14 cellular contexts compared by ENCODE assay signal in the genomic region with DNA sequence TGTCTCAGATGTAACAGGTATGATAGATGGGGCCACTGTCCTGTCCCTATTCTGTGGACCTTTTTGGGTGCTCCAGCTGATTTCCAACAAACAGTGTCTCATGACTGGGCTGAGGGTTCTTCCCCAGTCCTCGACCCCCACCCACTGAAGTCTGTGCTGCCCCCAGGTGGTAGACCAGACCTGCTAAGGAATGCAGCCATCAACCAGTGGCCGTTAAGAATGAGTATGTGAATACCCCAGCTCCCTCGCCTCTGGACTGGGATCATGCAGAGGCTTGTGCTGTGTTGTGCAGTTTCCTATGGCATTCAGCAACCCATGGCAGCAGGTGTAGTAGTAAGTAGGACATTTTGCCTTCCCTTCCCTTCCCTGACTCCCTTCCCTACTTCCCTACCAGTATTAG.
DNase-seq lines count a peak whose midpoint lies in the region; ATAC-seq and TF ChIP-seq lines count a peak whose summit lies in the region.
"Had no signal": no experiment of that assay in that cellular context is flagged by ENCODE, and none has a peak within 500 bp of the region (broad histone marks: within the 10 kb centered on the region; RNA-seq: fewer than 3 reads in every experiment).

No MANE protein-coding gene starts in this region.

- H3K23ac ChIP-seq in mesendoderm (ENCODE audit: low read length) = no peak overlapping the region

- no peak overlapping the region for H3K18ac ChIP-seq in mesendoderm (ENCODE audit: low read length)

- no peaks in the 10 kb centered on the region for H3K9me3 ChIP-seq in HEK293 (ENCODE audit: control insufficient read depth, insufficient read depth, low read depth, low read length)
- H3K9me3 ChIP-seq: SJSA1, vagina had no signal

- no peak for ATAC-seq in HG03565 (IDR thresholded peaks at IDR 0.05; ENCODE audit: unreplicated experiment)
- ATAC-seq: effector memory CD8-positive, alpha-beta T cell; left lobe of liver had no signal

- H3K27ac ChIP-seq in HEK293 (ENCODE audit: extremely low read depth, low read depth, low read length) (no peak overlapping the region), mesendoderm (ENCODE audit: low read depth, low read length) (no peak overlapping the region)
- H3K27ac ChIP-seq: SJSA1, vagina had no signal

- no peak for TF ChIP-seq CTCF in HEK293 (tag by site-specific recombination; IDR thresholded peaks at IDR 0.05)

- no peak overlapping the region for H2BK120ac ChIP-seq in mesendoderm (ENCODE audit: low read depth, low read length)

- no peak overlapping the region for H3K4me2 ChIP-seq in mesendoderm (ENCODE audit: low read length)

- H3K79me1 ChIP-seq in mesendoderm (ENCODE audit: low read length) = no peaks in the 10 kb centered on the region

- H3K4me3 ChIP-seq in HEK293 (ENCODE audit: low read depth, low read length) (no peak overlapping the region), mesendoderm (ENCODE audit: low read length) (no peak overlapping the region)
- H3K4me3 ChIP-seq: SJSA1, vagina had no signal

- H4K5ac ChIP-seq in mesendoderm (ENCODE audit: low read length) = no peak overlapping the region

- no peak overlapping the region for H3K4ac ChIP-seq in mesendoderm (ENCODE audit: low read depth, low read length)

- no peak overlapping the region for H3K56ac ChIP-seq in mesendoderm (ENCODE audit: low read length)

- H2BK5ac ChIP-seq in mesendoderm (ENCODE audit: low read length) = no peak overlapping the region

- H2BK15ac ChIP-seq in mesendoderm (replicated peaks; ENCODE audit: low read depth) = no peak overlapping the region

- no CpG with 5 or more reads among the region's 3 CpGs for WGBS in mesendoderm (ENCODE audit: extremely low coverage, insufficient coverage, low lambda C conversion rate)

- in situ Hi-C loops in SK-MEL-5 (cut with HindIII; ENCODE audit: low pct_unique_long_range_greater_than_20kb, low sequenced_read_pairs) = no loop called here

- H3K79me2 ChIP-seq in mesendoderm (ENCODE audit: control insufficient read depth, insufficient read depth, low read length) = no peaks in the 10 kb centered on the region

- POLR2A ChIA-PET in HEK293 (lab: Yijun Ruan, JAX) = no interaction called here

- DNase-seq in NCI-H82 (lab: John Stamatoyannopoulos, UW) (peak; percentile 59), NCI-H82 treated with DMSO at 0.1 percent for 48 hours (lab: John Stamatoyannopoulos, UW; ENCODE audit: unreplicated experiment) (no peak), SK-MEL-5 (ENCODE audit: low read depth, low spot score) (peak; percentile 20), mesendoderm (peak; percentile 79), DMS153 treated with DMSO at 0.1 percent for 48 hours (lab: John Stamatoyannopoulos, UW; ENCODE audit: unreplicated experiment) (no peak), hypothalamus (lab: John Stamatoyannopoulos, UW) (no peak)
- DNase-seq: DMS79; effector memory CD8-positive, alpha-beta T cell; NCI-H446 treated with DMSO at 0.1 percent for 48 hours had no signal

- no peak overlapping the region for H2AK5ac ChIP-seq in mesendoderm (ENCODE audit: low read length)

- H3K4me1 ChIP-seq in HEK293 (ENCODE audit: control insufficient read depth, insufficient read depth, low read length) = no peaks in the 10 kb centered on the region
- no peaks in the 10 kb centered on the region for H3K4me1 ChIP-seq in mesendoderm (ENCODE audit: control insufficient read depth, low read depth, low read length)
- H3K4me1 ChIP-seq: SJSA1, vagina had no signal

- CTCF ChIA-PET in HEK293 (lab: Yijun Ruan, JAX) = interaction anchor here (0.6 to 1.6 kb wide), 8 partner anchors 10 to 433 kb away, joined by 3 to 6 read pairs (median 3); no protein-coding TSS in a partner anchor

- H3K36me3 ChIP-seq in HEK293 (ENCODE audit: control insufficient read depth in 2 of 2, insufficient read depth in 1 of 2, low read length in 2 of 2) (no peaks in the 10 kb centered on the region), mesendoderm (ENCODE audit: control insufficient read depth, insufficient read depth, low read length) (no peaks in the 10 kb centered on the region)
- H3K36me3 ChIP-seq: SJSA1, vagina had no signal

- H3K9ac ChIP-seq in mesendoderm (ENCODE audit: low read length) = no peak overlapping the region

- H3K27me3 ChIP-seq in mesendoderm (ENCODE audit: insufficient read depth, low read length, poor library complexity) = no peaks in the 10 kb centered on the region
- H3K27me3 ChIP-seq: SJSA1, vagina had no signal

- no peak overlapping the region for H4K8ac ChIP-seq in mesendoderm (ENCODE audit: low read depth, low read length)

TF ChIP-seq in HEK293, 187 proteins besides CTCF, POLR2A, EP300 and RAD21:
- TF ChIP-seq MYNN (tag by site-specific recombination; IDR thresholded peaks at IDR 0.05; ENCODE audit: borderline replicate concordance) (no peak), ZNF37A (tag by site-specific recombination; IDR thresholded peaks at IDR 0.05) (peak; percentile 79)

Comparison
In these comparisons a context has a peak if more than half of its experiments do, and no peak if none do; other contexts are left out.
1. DNase-seq: peak in NCI-H82 (single experiment), SK-MEL-5 (single experiment) and mesendoderm (single experiment); none in NCI-H82 treated with DMSO at 0.1 percent for 48 hours (single experiment), DMS153 treated with DMSO at 0.1 percent for 48 hours (single experiment) and hypothalamus (0 of 51).